28 cellular contexts compared by ENCODE assay signal in genomic region chr6:113181164-113181563, GRCh38.
DNase-seq lines count a peak whose midpoint lies in the region; ATAC-seq and TF ChIP-seq lines count a peak whose summit lies in the region.
"Had no signal": no experiment of that assay in that cellular context is flagged by ENCODE, and none has a peak within 500 bp of the region (broad histone marks: within the 10 kb centered on the region; RNA-seq: fewer than 3 reads in every experiment).

No MANE protein-coding gene starts in this region.

- ATAC-seq in activated naive CD4-positive, alpha-beta T cell treated with anti-CD3 and anti-CD28 coated beads, Interleukin-2, amount 50 U/mL, for 72 hours, result no peak
- ATAC-seq: GM12878 had no signal

- H3K4me1 Mint-ChIP-seq in neural crest cell, result peaks cover 47% of the 10 kb centered on the region
- H3K4me1 Mint-ChIP-seq: CD14-positive monocyte; CD8-positive, alpha-beta memory T cell had no signal

- H3K27me3 ChIP-seq in SJSA1 (replicated peaks), result no peaks in the 10 kb centered on the region
- H3K27me3 ChIP-seq: BE2C, MG63 had no signal

- peaks cover 38% of the 10 kb centered on the region for H3K4me1 ChIP-seq in SJSA1 (replicated peaks)
- H3K4me1 ChIP-seq: BE2C had no signal

- H3K9me3 Mint-ChIP-seq in neural crest cell, result peaks cover 13% of the 10 kb centered on the region
- H3K9me3 Mint-ChIP-seq in activated naive CD4-positive, alpha-beta T cell treated with anti-CD3 and anti-CD28 coated beads, Interleukin-2, amount 50 U/mL, for 72 hours, result peaks cover 18 to 20% of the 10 kb centered on the region in 2 donors
- H3K9me3 Mint-ChIP-seq: HFFc6 had no signal

- H3K36me3 Mint-ChIP-seq in neural crest cell (ENCODE audit: low read depth), result peaks cover 12% of the 10 kb centered on the region
- H3K36me3 Mint-ChIP-seq in activated naive CD4-positive, alpha-beta T cell treated with anti-CD3 and anti-CD28 coated beads, Interleukin-2, amount 50 U/mL, for 72 hours, result no peaks in the 10 kb centered on the region
- H3K36me3 Mint-ChIP-seq: CD14-positive monocyte; CD8-positive, alpha-beta memory T cell had no signal

- TF ChIP-seq CTCF in neural crest cell (conservative IDR thresholded peaks at IDR 0.05), result no peak

- no peaks in the 10 kb centered on the region for H3K27me3 Mint-ChIP-seq in neural crest cell (ENCODE audit: low read depth)
- H3K27me3 Mint-ChIP-seq: CD8-positive, alpha-beta memory T cell had no signal

- peak overlapping the region; percentile 88 for H3K27ac Mint-ChIP-seq in neural crest cell (ENCODE audit: unreplicated experiment)
- no peak overlapping the region for H3K27ac Mint-ChIP-seq in activated naive CD4-positive, alpha-beta T cell treated with anti-CD3 and anti-CD28 coated beads, Interleukin-2, amount 50 U/mL, for 72 hours
- H3K27ac Mint-ChIP-seq: CD14-positive monocyte; CD8-positive, alpha-beta memory T cell; HFFc6 had no signal

- no peak overlapping the region for H3K4me3 ChIP-seq in SJSA1
- H3K4me3 ChIP-seq: GM12878, HAP-1, MG63, PC-9 had no signal

- DNase-seq in Ammon's horn (ENCODE audit: low spot score) (peak; percentile 55), DMS79 (lab: John Stamatoyannopoulos, UW) (peak; percentile 65), SJSA1 (ENCODE audit: low read depth in 1 of 2, low spot score in 2 of 2) (no peak), neural crest cell (ENCODE audit: low read depth, low spot score) (no peak), iPS-NIHi7 (ENCODE audit: extremely low spot score) (no peak), UCSD-AML1 (lab: John Stamatoyannopoulos, UW; ENCODE audit: unreplicated experiment) (no peak), SIG-M5 treated with dmso at 0.1 percent for 504 hours (lab: John Stamatoyannopoulos, UW; ENCODE audit: unreplicated experiment) (no peak)
- DNase-seq in activated naive CD4-positive, alpha-beta T cell treated with anti-CD3 and anti-CD28 coated beads, Interleukin-2, amount 50 U/mL, for 72 hours (ENCODE audit: low spot score in 2 of 2), result no peak
- DNase-seq: BE2C; CD8-positive, alpha-beta memory T cell; DMS 273 treated with DMSO at 0.1 percent for 48 hours; GDM1; GOT3; HFFc6; KG1; MG63; NCI-H1105 treated with DMSO at 0.1 percent for 48 hours; NCI-H2029 treated with DMSO at 0.1 percent for 48 hours; NCI-H2171; NCI-H446; NCI-H524 treated with DMSO at 0.1 percent for 48 hours; NCI-H774; PC-9; Right ventricle myocardium superior; RPMI8226 had no signal

- peak overlapping the region; percentile 4 for H3K4me3 Mint-ChIP-seq in neural crest cell
- H3K4me3 Mint-ChIP-seq: CD14-positive monocyte; CD8-positive, alpha-beta memory T cell; HFFc6 had no signal

- H3K27ac ChIP-seq in SJSA1, result peak overlapping the region; percentile 95; the same call in 1 of the 2 replicates
- H3K27ac ChIP-seq: PC-9 had no signal

- H3K9me3 ChIP-seq in SJSA1 (replicated peaks), result no peaks in the 10 kb centered on the region
- H3K9me3 ChIP-seq: BE2C, HAP-1 had no signal

- H3K36me3 ChIP-seq in SJSA1, result no peaks in the 10 kb centered on the region
- H3K36me3 ChIP-seq: BE2C, HAP-1, MG63 had no signal

Comparison
In these comparisons a context has a peak if more than half of its experiments do, and no peak if none do; other contexts are left out.
1. DNase-seq: peak in Ammon's horn (single experiment) and DMS79 (single experiment); none in SJSA1 (0 of 2), neural crest cell (single experiment), iPS-NIHi7 (single experiment), UCSD-AML1 (single experiment), activated naive CD4-positive, alpha-beta T cell treated with anti-CD3 and anti-CD28 coated beads, Interleukin-2, amount 50 U/mL, for 72 hours (0 of 2) and SIG-M5 treated with dmso at 0.1 percent for 504 hours (single experiment).